ENCODE assay signal across 17 cellular contexts in the genomic region with DNA sequence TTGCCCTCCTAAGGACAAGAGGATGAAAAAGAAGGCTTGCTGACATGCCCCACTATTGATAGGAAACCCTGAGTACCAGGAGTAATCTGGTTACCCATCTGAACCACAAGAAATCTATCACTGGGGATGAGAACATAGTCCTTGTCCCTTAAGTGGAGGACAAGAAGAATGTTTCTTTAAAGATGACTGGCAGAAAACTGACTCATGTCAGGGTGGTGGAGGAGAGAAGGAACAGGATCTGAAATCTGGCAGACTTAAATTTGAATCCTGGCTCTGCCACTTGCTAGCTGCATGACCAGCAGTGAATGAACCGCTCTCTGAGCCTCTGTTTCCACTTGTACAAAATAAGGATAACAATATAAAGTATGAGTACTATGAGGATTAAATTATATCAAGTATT. TPM values are rescaled to one million over a fixed set of nuclear protein-coding genes. Genes with fewer than 3 reads are reported as not detected.
A peak's percentile ranks its signal among the peaks of the same experiment; 100 is the strongest.
DNase-seq lines count a peak whose midpoint lies in the region; ATAC-seq, FAIRE-seq and TF ChIP-seq lines count a peak whose summit lies in the region.
"Had no signal": no experiment of that assay in that cellular context is flagged by ENCODE, and none has a peak within 500 bp of the region (broad histone marks: within the 10 kb centered on the region; RNA-seq: fewer than 3 reads in every experiment).

No MANE protein-coding gene starts in this region.

- H3K4me1 ChIP-seq in right cardiac atrium (ENCODE audit: control insufficient read depth, insufficient read depth, low read length) (peaks cover 4% of the 10 kb centered on the region), mesodermal cell (ENCODE audit: control insufficient read depth, insufficient read depth, low read length, poor library complexity, severe bottlenecking) (peaks cover 38% of the 10 kb centered on the region)

- H3K9me3 ChIP-seq in right cardiac atrium (ENCODE audit: control insufficient read depth, low read length): no peaks in the 10 kb centered on the region
- no peaks in the 10 kb centered on the region for H3K9me3 ChIP-seq in mesodermal cell (ENCODE audit: control insufficient read depth, low read length)
- H3K9me3 ChIP-seq: colonic mucosa, stomach had no signal

- H3K4me3 ChIP-seq in right cardiac atrium (ENCODE audit: low read length) (no peak overlapping the region), bronchial epithelial cell (ENCODE audit: low read depth, low read length) (no peak overlapping the region), mesodermal cell (ENCODE audit: extremely low read depth, insufficient read depth, low read length, poor library complexity, severe bottlenecking) (no peak overlapping the region)
- H3K4me3 ChIP-seq: colonic mucosa, lung, stomach had no signal

- H3K27ac Mint-ChIP-seq in stimulated activated memory B cell treated with anti-CD40 and anti-IgM and Interleukin-4, amounts not matched to agents 10 μg/mL and 1 μg/mL and 100 μg/mL, for 72 hours: no peak overlapping the region
- H3K27ac Mint-ChIP-seq: activated naive CD8-positive, alpha-beta T cell treated with anti-CD3 and anti-CD28 coated beads for 36 hours; IgD-negative memory B cell had no signal

- FAIRE-seq in bronchial epithelial cell (lab: Jason Lieb, UNC): no peak

- no peak for TF ChIP-seq CTCF in bronchial epithelial cell (IDR thresholded peaks at IDR 0.05; ENCODE audit: insufficient read depth, low read length, severe bottlenecking)

- intact Hi-C loops in right cardiac atrium (cut with DNase I) (no loop called here), cardiac septum (cut with DNase I) (no loop called here)

- H3K36me3 ChIP-seq in bronchial epithelial cell (ENCODE audit: control insufficient read depth, insufficient read depth, low read length): no peaks in the 10 kb centered on the region
- no peaks in the 10 kb centered on the region for H3K36me3 ChIP-seq in mesodermal cell (ENCODE audit: control insufficient read depth, insufficient read depth, low read length)
- H3K36me3 ChIP-seq: colonic mucosa, stomach had no signal

- WGBS in right cardiac atrium: 65% methylated on average over 1 of the region's 1 CpG
- no CpG with 5 or more reads among the region's 1 CpG for WGBS in mesodermal cell (ENCODE audit: insufficient coverage in 2 of 2), 2 experiments

- no peaks in the 10 kb centered on the region for H3K27me3 Mint-ChIP-seq in stimulated activated memory B cell treated with anti-CD40 and anti-IgM and Interleukin-4, amounts not matched to agents 10 μg/mL and 1 μg/mL and 100 μg/mL, for 72 hours
- H3K27me3 Mint-ChIP-seq: activated naive CD8-positive, alpha-beta T cell treated with anti-CD3 and anti-CD28 coated beads for 36 hours; IgD-negative memory B cell had no signal

- H3K27me3 ChIP-seq in right cardiac atrium (ENCODE audit: control insufficient read depth, insufficient read depth) (no peaks in the 10 kb centered on the region), bronchial epithelial cell (ENCODE audit: control insufficient read depth, insufficient read depth, low read length) (no peaks in the 10 kb centered on the region)
- H3K27me3 ChIP-seq: colonic mucosa, stomach had no signal

- H3K9me3 Mint-ChIP-seq in stimulated activated memory B cell treated with anti-CD40 and anti-IgM and Interleukin-4, amounts not matched to agents 10 μg/mL and 1 μg/mL and 100 μg/mL, for 72 hours: no peaks in the 10 kb centered on the region
- H3K9me3 Mint-ChIP-seq: activated naive CD8-positive, alpha-beta T cell treated with anti-CD3 and anti-CD28 coated beads for 36 hours; IgD-negative memory B cell had no signal

- no peak for ATAC-seq in right cardiac atrium
- no peak for ATAC-seq in HG02642 (IDR thresholded peaks at IDR 0.05; ENCODE audit: poor library complexity, unreplicated experiment)
- no peak for ATAC-seq in GM19324 (IDR thresholded peaks at IDR 0.05; ENCODE audit: low FRiP score, unreplicated experiment)
- ATAC-seq in stimulated activated memory B cell treated with anti-CD40 and anti-IgM and Interleukin-4, amounts not matched to agents 10 μg/mL and 1 μg/mL and 100 μg/mL, for 72 hours: no peak
- ATAC-seq: activated CD4-positive, CD25-positive, alpha-beta regulatory T cell treated with anti-CD3 and anti-CD28 coated beads, Interleukin-2, amount 50 U/mL, for 24 hours had no signal

- no peaks in the 10 kb centered on the region for H3K36me3 Mint-ChIP-seq in stimulated activated memory B cell treated with anti-CD40 and anti-IgM and Interleukin-4, amounts not matched to agents 10 μg/mL and 1 μg/mL and 100 μg/mL, for 72 hours
- H3K36me3 Mint-ChIP-seq: activated naive CD8-positive, alpha-beta T cell treated with anti-CD3 and anti-CD28 coated beads for 36 hours had no signal

- DNase-seq in right cardiac atrium (no peak), cardiac septum (ENCODE audit: low spot score) (no peak), bronchial epithelial cell (ENCODE audit: low read depth) (peak; percentile 30), NCI-H524 treated with DMSO at 0.1 percent for 48 hours (lab: John Stamatoyannopoulos, UW) (no peak)
- DNase-seq: activated naive CD8-positive, alpha-beta T cell treated with anti-CD3 and anti-CD28 coated beads for 36 hours; NCI-H1436 treated with DMSO at 0.1 percent for 48 hours; NCI-H510A treated with DMSO at 0.1 percent for 48 hours; stomach had no signal

- peaks cover 11% of the 10 kb centered on the region for H3K4me1 Mint-ChIP-seq in stimulated activated memory B cell treated with anti-CD40 and anti-IgM and Interleukin-4, amounts not matched to agents 10 μg/mL and 1 μg/mL and 100 μg/mL, for 72 hours
- H3K4me1 Mint-ChIP-seq: activated naive CD8-positive, alpha-beta T cell treated with anti-CD3 and anti-CD28 coated beads for 36 hours had no signal

- peak overlapping the region; percentile 25 for H3K27ac ChIP-seq in right cardiac atrium (ENCODE audit: low read length)
- peak overlapping the region; percentile 54 for H3K27ac ChIP-seq in mesodermal cell (ENCODE audit: low read depth, low read length, severe bottlenecking)
- H3K27ac ChIP-seq: colonic mucosa, RWPE1 had no signal

- H3K4me3 Mint-ChIP-seq in stimulated activated memory B cell treated with anti-CD40 and anti-IgM and Interleukin-4, amounts not matched to agents 10 μg/mL and 1 μg/mL and 100 μg/mL, for 72 hours: no peak overlapping the region
- H3K4me3 Mint-ChIP-seq: activated naive CD8-positive, alpha-beta T cell treated with anti-CD3 and anti-CD28 coated beads for 36 hours; IgD-negative memory B cell had no signal

RNA-seq across cellular contexts. Expression of a gene that starts 38.9 kb away (rescaled TPM):
- 10 to 100 TPM; 36.9 to 47.4 (median 39.1) TPM for total RNA-seq in right cardiac atrium
- 20.7 TPM for polyA plus RNA-seq in right cardiac atrium
- total RNA-seq in cardiac septum: 43.5 TPM
- 76.6 and 112 TPM in 2 replicates for total RNA-seq in bronchial epithelial cell
- 74.6 TPM for polyA plus RNA-seq in mesodermal cell (2013, experiment 1 of 2)
- 64.3 TPM for polyA plus RNA-seq in mesodermal cell (2013, experiment 2 of 2)

RNA-seq across cellular contexts. Expression of a gene that starts 45.5 kb away (rescaled TPM):
- total RNA-seq in right cardiac atrium (100 to 1,000 TPM; 113 to 146 (median 124) TPM), cardiac septum (77.2 TPM), bronchial epithelial cell (39.5 and 44.2 TPM in 2 replicates)
- polyA plus RNA-seq in right cardiac atrium: 47.4 TPM
- 124 TPM for polyA plus RNA-seq in mesodermal cell (2013, experiment 1 of 2)
- 155 TPM for polyA plus RNA-seq in mesodermal cell (2013, experiment 2 of 2)
